ENCODE assay signal across 11 cellular contexts in the genomic region with DNA sequence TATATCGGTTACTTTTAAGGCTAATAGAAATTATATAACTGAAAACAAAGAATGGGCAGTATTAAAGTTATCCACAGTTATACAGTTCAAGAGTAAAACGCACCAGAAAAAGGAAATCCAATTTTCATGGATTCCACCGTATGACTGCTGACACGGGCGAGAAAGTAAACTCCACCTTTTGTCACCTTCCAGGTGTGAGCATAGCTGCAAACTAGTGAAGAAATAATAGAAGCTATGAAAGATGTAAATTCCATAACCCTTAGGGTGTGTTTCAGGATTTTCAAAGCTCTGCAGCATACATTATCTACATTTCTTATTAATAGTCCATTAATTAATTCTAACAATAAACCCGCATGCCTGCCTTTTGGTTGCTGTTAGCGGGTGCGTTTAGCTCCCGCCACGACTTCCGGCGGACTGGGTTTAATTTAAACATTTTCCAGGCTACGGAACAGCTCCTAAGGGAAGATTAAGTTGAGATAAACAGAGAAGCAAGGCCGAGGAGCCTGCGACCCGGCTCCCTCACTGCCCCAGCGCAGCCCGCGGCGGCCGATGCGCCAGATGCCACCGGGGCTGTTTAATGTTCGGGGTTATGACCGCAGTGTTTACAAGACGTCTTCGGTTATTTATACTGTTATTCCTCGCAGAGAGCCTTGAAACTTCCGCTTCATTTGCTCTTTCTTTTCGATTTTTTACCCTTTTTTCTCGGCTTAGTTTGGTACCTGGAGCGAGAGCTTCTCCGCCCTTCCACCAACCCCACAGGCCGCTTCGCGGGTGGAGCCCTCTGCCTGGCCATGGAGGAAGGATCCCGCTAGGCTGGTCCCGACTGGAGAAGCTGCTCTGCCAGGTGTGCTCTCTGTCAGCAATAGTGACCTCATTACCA. TPM values are rescaled to one million over a fixed set of nuclear protein-coding genes. Genes with fewer than 3 reads are reported as not detected.
DNase-seq lines count a peak whose midpoint lies in the region; ATAC-seq and TF ChIP-seq lines count a peak whose summit lies in the region.
"Had no signal": no experiment of that assay in that cellular context is flagged by ENCODE, and none has a peak within 500 bp of the region (broad histone marks: within the 10 kb centered on the region; RNA-seq: fewer than 3 reads in every experiment).

No MANE protein-coding gene starts in this region.

- H2BK5ac ChIP-seq in IMR-90 (ENCODE audit: low read depth, low read length, poor library complexity, severe bottlenecking), result peak overlapping the region; percentile 35

- peak; percentile 14 for DNase-seq in ELR (ENCODE audit: low read depth)
- DNase-seq in IMR-90, result peak; percentile 65
- peak; percentile 88 for DNase-seq in fibroblast of villous mesenchyme (ENCODE audit: low read depth)
- peak; percentile 52 to 59 (median 58) for DNase-seq in ovary
- no peak for DNase-seq in HPDE6-E6E7 (ENCODE audit: extremely low spot score)
- DNase-seq in ACHN, result no peak
- DNase-seq: cortex of kidney, NCI-H748 treated with DMSO at 0.1 percent for 48 hours had no signal

- H2AK5ac ChIP-seq in IMR-90 (ENCODE audit: low read depth, low read length), result peak overlapping the region; percentile 72

- dilution Hi-C loops in IMR-90 (cut with HindIII; ENCODE audit: low sequenced_read_pairs, unreplicated experiment), result loop anchor here (25.0 kb wide), 1 partner anchor 305 kb away; no protein-coding TSS in a partner anchor

- H3K23ac ChIP-seq in IMR-90 (ENCODE audit: low read depth, low read length), result peak overlapping the region; percentile 90

- no peaks in the 10 kb centered on the region for H3K9me3 ChIP-seq in IMR-90 (ENCODE audit: control insufficient read depth, insufficient read depth, low read length)
- H3K9me3 ChIP-seq in ovary, result no peaks in the 10 kb centered on the region

- peaks cover 21 to 62% of the 10 kb centered on the region in 2 experiments for H3K79me1 ChIP-seq in IMR-90 (ENCODE audit: low read depth in 1 of 2, low read length in 2 of 2)

- TF ChIP-seq RAD21 in IMR-90 (IDR thresholded peaks at IDR 0.05; ENCODE audit: low read length), result no peak

- H2AK9ac ChIP-seq in IMR-90 (replicated peaks; ENCODE audit: low read depth, low read length, poor library complexity), result peak overlapping the region; percentile 39

- peak overlapping the region; percentile 99 for H3K4me3 ChIP-seq in IMR-90 (ENCODE audit: insufficient read depth, low read depth, low read length)
- H3K4me3 ChIP-seq in fibroblast of villous mesenchyme (ENCODE audit: low read depth, low read length), result peak overlapping the region; percentile 79
- peak overlapping the region; percentile 63 for H3K4me3 ChIP-seq in ovary

- ATAC-seq in IMR-90 (ENCODE audit: low read depth), result peak; percentile 5; the same call in 1 of the 2 replicates
- no peak for ATAC-seq in HG03280 (IDR thresholded peaks at IDR 0.05; ENCODE audit: unreplicated experiment)
- ATAC-seq in GM18511 (IDR thresholded peaks at IDR 0.05; ENCODE audit: unreplicated experiment), result no peak

- H3K4ac ChIP-seq in IMR-90 (ENCODE audit: low read depth, low read length), result peak overlapping the region; percentile 80

- 0 out of 3 replicates have a peak overlapping the region, but pooled peaks have one; percentile 2 for H2BK15ac ChIP-seq in IMR-90 (ENCODE audit: low read depth, low read length)

- H3K27ac ChIP-seq in IMR-90 (ENCODE audit: insufficient read depth, low read length), result peak overlapping the region; percentile 24
- H3K27ac ChIP-seq in ovary, result peak overlapping the region; percentile 83 to 96

- WGBS in IMR-90 (ENCODE audit: extremely low coverage in 2 of 2, insufficient read length in 1 of 2), 2 experiments, result 6% methylated on average over 23 of the region's 38 CpGs; no CpG with 5 or more reads in 1 of the 2 experiments
- 4 to 14% (median 5%) methylated on average over 38 of the region's 38 CpGs for WGBS in ovary, 3 donors

- peaks cover 37% of the 10 kb centered on the region for H4K20me1 ChIP-seq in IMR-90 (ENCODE audit: insufficient read depth, low read length)

- TF ChIP-seq CTCF in IMR-90 (conservative IDR thresholded peaks at IDR 0.05; ENCODE audit: low read depth, low read length), result no peak
- no peak for TF ChIP-seq CTCF in fibroblast of villous mesenchyme (IDR thresholded peaks at IDR 0.05; ENCODE audit: insufficient read depth, low read depth, low read length)
- TF ChIP-seq CTCF in ovary (IDR thresholded peaks at IDR 0.05), result no peak

- peak overlapping the region; percentile 15 to 74; a peak in 3 of 4 replicates for H4K8ac ChIP-seq in IMR-90 (ENCODE audit: low read depth in 2 of 2, low read length in 2 of 2)

- peak overlapping the region; percentile 96 for H3K4me2 ChIP-seq in IMR-90 (ENCODE audit: low read depth, low read length)

- POLR2A ChIA-PET in IMR-90 (lab: Charles Lee; ENCODE audit: unreplicated experiment), result interaction anchor here (0.8 to 0.9 kb wide), 2 partner anchors 23 to 269 kb away, joined by 4 to 10 read pairs; no protein-coding TSS in a partner anchor

- peak overlapping the region; percentile 93 for H3K9ac ChIP-seq in IMR-90 (ENCODE audit: low read depth, low read length)

- H2BK20ac ChIP-seq in IMR-90 (ENCODE audit: low read depth, low read length), result peak overlapping the region; percentile 53; the same call in 1 of the 2 replicates

- no peak overlapping the region for H2AFZ ChIP-seq in IMR-90 (replicated peaks; ENCODE audit: low read length, poor library complexity)

- TF ChIP-seq EP300 in ovary (IDR thresholded peaks at IDR 0.05), result no peak

- H3K14ac ChIP-seq in IMR-90 (replicated peaks; ENCODE audit: low read depth, low read length), result peak overlapping the region; percentile 67

- peak overlapping the region; percentile 79 for H3K18ac ChIP-seq in IMR-90 (ENCODE audit: low read depth, low read length)

- BruUV-seq in IMR-90 (replicated peaks; lab: Mats Ljungman, UMichigan), result no TSS peak

- intact Hi-C loops in IMR-90 (cut with micrococcal nuclease), result loop anchor here (10.0 kb wide), 1 partner anchor 128 kb away; no protein-coding TSS in a partner anchor
- intact Hi-C loops in ovary (cut with DNase I), result loop anchor here in 1 of 4 donors (10.0 kb wide), 2 partner anchors 58 to 1078 kb away; a partner anchor contains a TSS

- H3K4me1 ChIP-seq in IMR-90 (ENCODE audit: control insufficient read depth, insufficient read depth, low read length) (peaks cover 13% of the 10 kb centered on the region), ovary (ENCODE audit: insufficient read depth) (peaks cover 11% of the 10 kb centered on the region)

- H3K36me3 ChIP-seq in IMR-90 (ENCODE audit: control insufficient read depth, insufficient read depth, low read length) (peaks cover 49% of the 10 kb centered on the region), ovary (no peaks in the 10 kb centered on the region)

- TF ChIP-seq POLR2A in IMR-90 (IDR thresholded peaks at IDR 0.05; ENCODE audit: low read depth, low read length) (no peak), ovary (IDR thresholded peaks at IDR 0.05) (no peak)

- peak overlapping the region; percentile 65; the same call in 1 of the 2 replicates for H2BK120ac ChIP-seq in IMR-90 (ENCODE audit: low read depth, low read length)

- peak overlapping the region; percentile 26; the same call in 1 of the 2 replicates for H4K91ac ChIP-seq in IMR-90 (ENCODE audit: insufficient read depth, low read depth, low read length)

- H3K56ac ChIP-seq in IMR-90 (ENCODE audit: extremely low read depth, insufficient read depth, low read length), result peak overlapping the region; percentile 44

- H4K5ac ChIP-seq in IMR-90 (ENCODE audit: low read depth, low read length), result peak overlapping the region; percentile 53

- CTCF ChIA-PET in IMR-90 (lab: Yijun Ruan, JAX), result interaction anchor here (0.9 kb wide), 2 partner anchors 187 to 323 kb away, joined by 3 to 5 read pairs; no protein-coding TSS in a partner anchor

- peaks cover 14% of the 10 kb centered on the region for H3K9me1 ChIP-seq in IMR-90 (ENCODE audit: insufficient read depth, low read length)

- no peaks in the 10 kb centered on the region for H3K27me3 ChIP-seq in IMR-90 (ENCODE audit: control insufficient read depth, insufficient read depth, low read length)
- H3K27me3 ChIP-seq in ovary, result no peaks in the 10 kb centered on the region

- in situ Hi-C loops in IMR-90 (cut with MboI; ENCODE audit: low sequenced_read_pairs) (loop anchor here (25.0 kb wide), 1 partner anchor 280 kb away; no protein-coding TSS in a partner anchor), ACHN (cut with HindIII; ENCODE audit: low pct_ligation_motif_present, low pct_unique_long_range_greater_than_20kb, low sequenced_read_pairs) (no loop called here)

TF ChIP-seq in IMR-90, 13 proteins besides CTCF, POLR2A, EP300 and RAD21 (continues in another document):
- TF ChIP-seq SMC3 (IDR thresholded peaks at IDR 0.05; ENCODE audit: low read depth, low read length), result no peak
- TF ChIP-seq, protein P1, sequence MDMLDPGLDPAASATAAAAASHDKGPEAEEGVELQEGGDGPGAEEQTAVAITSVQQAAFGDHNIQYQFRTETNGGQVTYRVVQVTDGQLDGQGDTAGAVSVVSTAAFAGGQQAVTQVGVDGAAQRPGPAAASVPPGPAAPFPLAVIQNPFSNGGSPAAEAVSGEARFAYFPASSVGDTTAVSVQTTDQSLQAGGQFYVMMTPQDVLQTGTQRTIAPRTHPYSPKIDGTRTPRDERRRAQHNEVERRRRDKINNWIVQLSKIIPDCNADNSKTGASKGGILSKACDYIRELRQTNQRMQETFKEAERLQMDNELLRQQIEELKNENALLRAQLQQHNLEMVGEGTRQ (IDR thresholded peaks at IDR 0.05; ENCODE audit: low read depth, low read length), result no peak
- TF ChIP-seq RFX5 (IDR thresholded peaks at IDR 0.05; ENCODE audit: low read depth, low read length), result no peak
- no peak for TF ChIP-seq MAZ (IDR thresholded peaks at IDR 0.05; ENCODE audit: borderline replicate concordance, low read depth, low read length)
- no peak for TF ChIP-seq NFE2L2 (IDR thresholded peaks at IDR 0.05; ENCODE audit: low read depth, low read length)
- no peak for TF ChIP-seq MAFK (IDR thresholded peaks at IDR 0.05; ENCODE audit: low read depth, low read length)
- TF ChIP-seq FOS (IDR thresholded peaks at IDR 0.05; ENCODE audit: low read depth, low read length), result no peak
- TF ChIP-seq CEBPB (IDR thresholded peaks at IDR 0.05; ENCODE audit: low read depth, low read length), result no peak
- no peak for TF ChIP-seq RCOR1 (IDR thresholded peaks at IDR 0.05; ENCODE audit: insufficient replicate concordance, low read length)
- no peak for TF ChIP-seq MXI1 (IDR thresholded peaks at IDR 0.05; ENCODE audit: borderline replicate concordance, low read depth, low read length)
- no peak for TF ChIP-seq CHD1 (IDR thresholded peaks at IDR 0.05; ENCODE audit: low read depth, low read length)

RNA-seq across cellular contexts. Expression of a gene that starts 3.8 kb away (rescaled TPM):
- total RNA-seq in IMR-90 (2012; rRNA removed), result 6.6 and 8.1 TPM in 2 replicates
- polyA plus RNA-seq in IMR-90 (2012; rRNA removed), result 10.0 and 12.4 TPM in 2 replicates
- 9.6 and 12.2 TPM in 2 replicates for polyA plus RNA-seq in IMR-90 (2012; cell fraction: cytosol; rRNA removed)
- 10.7 and 12.0 TPM in 2 replicates for polyA plus RNA-seq in IMR-90 (2012; cell fraction: nucleus; rRNA removed; ENCODE audit: low replicate concordance)
- total RNA-seq in fibroblast of villous mesenchyme, result under 0.01 and 1.3 TPM in 2 replicates
- total RNA-seq in ovary, result 10 to 100 TPM; 23.2 to 47.8 (median 39.3) TPM
- 10 to 100 TPM; 27.6 to 50.9 TPM for polyA plus RNA-seq in ovary
- total RNA-seq: Daoy had no signal

Comparison
In these comparisons a context has a peak if more than half of its experiments do, and no peak if none do; other contexts are left out.
1. DNase-seq: peak in ELR (single experiment), IMR-90 (single experiment), fibroblast of villous mesenchyme (single experiment) and ovary (5 of 5); none in HPDE6-E6E7 (single experiment) and ACHN (single experiment).
2. Peak in every context shown above with its lines, with median percentiles within 50 percentile points of each other: H3K4me3 ChIP-seq.